ENCODE assay signal across 13 cellular contexts in the genomic region with DNA sequence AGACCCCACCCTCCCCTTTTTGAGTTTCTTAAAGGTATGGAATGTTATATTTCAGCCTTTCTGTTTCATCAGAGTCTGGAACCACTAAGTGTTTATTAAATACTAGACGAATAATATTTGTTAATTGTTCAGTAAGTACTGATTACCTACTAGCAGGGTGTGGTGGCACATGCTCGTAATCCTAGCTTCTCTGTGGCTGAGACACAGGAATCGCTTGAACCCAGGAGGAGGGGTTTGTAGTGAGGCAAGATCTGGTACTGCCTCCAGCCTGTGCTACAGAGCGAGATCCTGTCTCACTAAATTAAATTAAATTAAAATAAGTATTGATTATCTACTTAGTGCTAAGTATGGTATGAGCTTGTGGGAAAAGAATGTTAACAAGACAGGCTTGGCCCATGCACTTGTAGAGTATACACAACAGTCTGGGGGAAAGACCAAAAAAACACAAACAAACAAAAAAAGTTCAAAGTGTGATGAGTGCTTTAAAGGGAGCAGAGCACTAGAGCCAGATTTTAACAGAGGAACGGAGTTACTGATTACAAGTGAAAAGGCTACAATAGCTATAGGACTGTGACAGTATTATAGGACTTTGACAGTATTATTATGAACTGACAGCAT. TPM values are rescaled to one million over a fixed set of nuclear protein-coding genes. Genes with fewer than 3 reads are reported as not detected.
DNase-seq lines count a peak whose midpoint lies in the region; ATAC-seq and TF ChIP-seq lines count a peak whose summit lies in the region.
"Had no signal": no experiment of that assay in that cellular context is flagged by ENCODE, and none has a peak within 500 bp of the region (broad histone marks: within the 10 kb centered on the region; RNA-seq: fewer than 3 reads in every experiment).

No MANE protein-coding gene starts in this region.

- H3K27me3 Mint-ChIP-seq in brain (peaks cover 11% of the 10 kb centered on the region), nephron (ENCODE audit: low read depth) (no peaks in the 10 kb centered on the region)

- H3K27ac ChIP-seq in Karpas-422 (ENCODE audit: low read length), result peak overlapping the region; percentile 90
- H3K27ac ChIP-seq: C4-2B had no signal

- H3K79me2 ChIP-seq in Karpas-422 (ENCODE audit: low read length), result peaks cover 98% of the 10 kb centered on the region

- peaks cover 35% of the 10 kb centered on the region for H3K36me3 ChIP-seq in Karpas-422 (ENCODE audit: insufficient read depth, low read length)

- H3K9ac ChIP-seq in Karpas-422 (ENCODE audit: low read length), result peak overlapping the region; percentile 98

- H3K9me2 ChIP-seq in Karpas-422 (replicated peaks; ENCODE audit: insufficient read depth, low read length), result no peaks in the 10 kb centered on the region

- ATAC-seq in HG03469 (IDR thresholded peaks at IDR 0.05; ENCODE audit: unreplicated experiment), result no peak
- ATAC-seq in GM19467 (IDR thresholded peaks at IDR 0.05; ENCODE audit: unreplicated experiment), result no peak

- TF ChIP-seq CTCF in brain (conservative IDR thresholded peaks at IDR 0.05) (no peak), nephron (IDR thresholded peaks at IDR 0.05; ENCODE audit: unreplicated experiment in 3 of 3) (no peak)

- H3K9me3 Mint-ChIP-seq in brain (no peaks in the 10 kb centered on the region), nephron (no peaks in the 10 kb centered on the region)

- H4K20me1 ChIP-seq in Karpas-422 (ENCODE audit: insufficient read depth, low read depth, low read length), result peaks cover 8% of the 10 kb centered on the region; the same call in 1 of the 2 replicates

- H3K36me3 Mint-ChIP-seq in brain, result peaks cover 9% of the 10 kb centered on the region
- H3K36me3 Mint-ChIP-seq in nephron (ENCODE audit: low read depth), result peaks cover 6% of the 10 kb centered on the region

- H3K4me3 ChIP-seq in Karpas-422 (ENCODE audit: low read length), result peak overlapping the region; percentile 96
- H3K4me3 ChIP-seq: testis had no signal

- peak overlapping the region; percentile 49 to 100 (median 98) for H3K4me3 Mint-ChIP-seq in brain
- peak overlapping the region; percentile 52 to 98 (median 96) for H3K4me3 Mint-ChIP-seq in nephron

- H3K4me2 ChIP-seq in Karpas-422 (ENCODE audit: low read depth, low read length, poor library complexity, severe bottlenecking), result peak overlapping the region; percentile 98

- H3K27ac Mint-ChIP-seq in brain, result peak overlapping the region in 1 of 5 experiments; percentile 97
- no peak overlapping the region for H3K27ac Mint-ChIP-seq in nephron

- H3K9me3 ChIP-seq in Karpas-422 (ENCODE audit: low read length), result no peaks in the 10 kb centered on the region
- H3K9me3 ChIP-seq: testis had no signal

- no peak overlapping the region for H2AFZ ChIP-seq in Karpas-422 (ENCODE audit: low read length)

- H3K4me1 Mint-ChIP-seq in brain, result peaks cover 74% of the 10 kb centered on the region
- H3K4me1 Mint-ChIP-seq in nephron, result peaks cover 28% of the 10 kb centered on the region

- DNase-seq in D341Med (ENCODE audit: low spot score) (peak; percentile 29), Karpas-422 (peak; percentile 62), COLO668 (lab: John Stamatoyannopoulos, UW; ENCODE audit: unreplicated experiment) (no peak), NCI-H345 treated with DMSO at 0.1 percent for 48 hours (lab: John Stamatoyannopoulos, UW; ENCODE audit: unreplicated experiment) (no peak)
- DNase-seq: NCI-H524 treated with DMSO at 0.1 percent for 48 hours, SW 1271, testis had no signal

- H3K4me1 ChIP-seq in Karpas-422 (ENCODE audit: low read length), result peaks cover 72% of the 10 kb centered on the region

- no peaks in the 10 kb centered on the region for H3K27me3 ChIP-seq in Karpas-422 (ENCODE audit: low read length)
- H3K27me3 ChIP-seq: testis had no signal

RNA-seq across cellular contexts. Expression of gene CEPT1, which starts 2.4 kb away (rescaled TPM):
- 60.5 and 136 TPM in 2 replicates for total RNA-seq in Karpas-422 (2014; rRNA removed; shearing (Covaris generic); ENCODE audit: low replicate concordance)
- 18.5 TPM for polyA plus RNA-seq in brain (ENCODE audit: insufficient read depth, low read depth, low replicate concordance)

RNA-seq across cellular contexts. Expression of gene DRAM2, which starts 2.6 kb away (rescaled TPM):
- total RNA-seq in Karpas-422 (2014; rRNA removed; shearing (Covaris generic); ENCODE audit: low replicate concordance), result 142 and 268 TPM in 2 replicates
- 59.3 TPM for polyA plus RNA-seq in brain (ENCODE audit: insufficient read depth, low read depth, low replicate concordance)

RNA-seq across cellular contexts. Expression of gene DENND2D, which starts 58.0 kb away (rescaled TPM):
- total RNA-seq in Karpas-422 (2014; rRNA removed; shearing (Covaris generic); ENCODE audit: low replicate concordance), result 80.2 and 90.9 TPM in 2 replicates
- polyA plus RNA-seq in brain (ENCODE audit: insufficient read depth, low read depth, low replicate concordance), result 6.1 TPM
- total RNA-seq: osteocyte had no signal

Comparison
In these comparisons a context has a peak if more than half of its experiments do, and no peak if none do; other contexts are left out.
1. DNase-seq: peak in D341Med (single experiment) and Karpas-422 (single experiment); none in COLO668 (single experiment) and NCI-H345 treated with DMSO at 0.1 percent for 48 hours (single experiment).